29 cellular contexts compared by ENCODE assay signal in genomic region chr22:22418957-22419356, GRCh38.
"Had no signal": no experiment of that assay in that cellular context is flagged by ENCODE, and none has a peak within 500 bp of the region (broad histone marks: within the 10 kb centered on the region; RNA-seq: fewer than 3 reads in every experiment).

No MANE protein-coding gene starts in this region.

- H3K9me3 Mint-ChIP-seq: dendritic cell treated with granulocyte-macrophage colony-stimulating factor and Interleukin-4, amounts not matched to agents 40 ng/mL and 50 ng/mL, for 4 days; effector memory CD8-positive, alpha-beta T cell; endodermal cell had no signal

- H3K9me3 ChIP-seq: colonic mucosa, esophagus squamous epithelium, gastrocnemius medialis, gastroesophageal sphincter had no signal

- DNase-seq: colonic mucosa; cortex of kidney; dermis blood vessel endothelial cell; dorsolateral prefrontal cortex; effector CD4-positive, alpha-beta T cell; effector CD8-positive, alpha-beta T cell; effector memory CD4-positive, alpha-beta T cell; effector memory CD8-positive, alpha-beta T cell; endodermal cell; erythroblast; esophagus squamous epithelium; foreskin fibroblast; foreskin keratinocyte; foreskin melanocyte; gastrocnemius medialis; glutamatergic neuron; head of caudate nucleus; heart left ventricle; heart right ventricle had no signal

- H2AFZ ChIP-seq: hepatocyte had no signal

- H3K27ac ChIP-seq: colonic mucosa, coronary artery, dorsolateral prefrontal cortex, epithelial cell of prostate, esophagus muscularis mucosa, esophagus squamous epithelium, foreskin keratinocyte, gastrocnemius medialis, gastroesophageal sphincter, heart left ventricle, heart right ventricle, hepatocyte had no signal

- H3K27me3 ChIP-seq: colonic mucosa had no signal

- H3K4me1 ChIP-seq: colonic mucosa, esophagus muscularis mucosa, esophagus squamous epithelium, foreskin keratinocyte, gastrocnemius medialis, gastroesophageal sphincter, heart left ventricle, heart right ventricle had no signal

- H3K4me1 Mint-ChIP-seq: endodermal cell had no signal

- H3K36me3 ChIP-seq: colonic mucosa, esophagus muscularis mucosa, esophagus squamous epithelium, gastrocnemius medialis, gastroesophageal sphincter, heart left ventricle, heart right ventricle had no signal

- ATAC-seq: effector memory CD8-positive, alpha-beta T cell; esophagus mucosa; foreskin keratinocyte; gastrocnemius medialis; gastroesophageal sphincter; heart left ventricle; heart right ventricle had no signal

- H3K27ac Mint-ChIP-seq: dendritic cell treated with granulocyte-macrophage colony-stimulating factor and Interleukin-4, amounts not matched to agents 40 ng/mL and 50 ng/mL, for 4 days; effector memory CD8-positive, alpha-beta T cell; endodermal cell had no signal

- H3K79me2 ChIP-seq: hepatocyte had no signal

- H3K4me3 ChIP-seq: colonic mucosa, coronary artery, dorsolateral prefrontal cortex, esophagus muscularis mucosa, esophagus squamous epithelium, gastrocnemius medialis, gastroesophageal sphincter, heart left ventricle, heart right ventricle, hepatocyte had no signal

- FAIRE-seq: colon, endometrium, frontal cortex had no signal

- H3K4me3 Mint-ChIP-seq: dendritic cell treated with granulocyte-macrophage colony-stimulating factor and Interleukin-4, amounts not matched to agents 40 ng/mL and 50 ng/mL, for 4 days; effector memory CD8-positive, alpha-beta T cell; endodermal cell had no signal

- H3K4me2 ChIP-seq: hepatocyte had no signal
